Comparison of ENCODE assay signal across 1 cellular context in the genomic region with DNA sequence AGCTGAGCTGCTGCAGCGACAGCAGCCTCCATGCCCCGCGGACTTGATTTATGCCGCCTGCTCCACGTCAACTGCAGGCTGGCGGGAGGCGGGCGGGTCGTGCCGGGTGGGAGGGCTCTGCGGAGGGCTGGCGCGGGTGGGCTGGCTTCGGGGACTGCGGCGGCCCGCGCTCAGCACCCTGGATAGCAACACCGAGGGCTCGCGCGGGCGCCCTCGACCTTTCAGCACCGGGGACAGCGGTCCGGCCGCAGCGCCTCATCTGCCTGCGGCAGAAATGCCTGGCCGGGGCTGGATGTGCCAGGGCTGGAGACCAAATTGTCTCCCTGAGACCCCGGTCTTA.
A peak's percentile ranks its signal among the peaks of the same experiment; 100 is the strongest.
TF ChIP-seq lines count a peak whose summit lies in the region.

No MANE protein-coding gene starts in this region.

TF ChIP-seq in HepG2, 621 proteins besides CTCF, POLR2A, EP300 and RAD21 (continued from another document and continues in another):
- TF ChIP-seq, protein P1, sequence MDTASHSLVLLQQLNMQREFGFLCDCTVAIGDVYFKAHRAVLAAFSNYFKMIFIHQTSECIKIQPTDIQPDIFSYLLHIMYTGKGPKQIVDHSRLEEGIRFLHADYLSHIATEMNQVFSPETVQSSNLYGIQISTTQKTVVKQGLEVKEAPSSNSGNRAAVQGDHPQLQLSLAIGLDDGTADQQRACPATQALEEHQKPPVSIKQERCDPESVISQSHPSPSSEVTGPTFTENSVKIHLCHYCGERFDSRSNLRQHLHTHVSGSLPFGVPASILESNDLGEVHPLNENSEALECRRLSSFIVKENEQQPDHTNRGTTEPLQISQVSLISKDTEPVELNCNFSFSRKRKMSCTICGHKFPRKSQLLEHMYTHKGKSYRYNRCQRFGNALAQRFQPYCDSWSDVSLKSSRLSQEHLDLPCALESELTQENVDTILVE (CRISPR knock-in tag; IDR thresholded peaks at IDR 0.05) = peak; percentile 98
- TF ChIP-seq SALL1 (CRISPR knock-in tag; IDR thresholded peaks at IDR 0.05) = peak; percentile 99
- TF ChIP-seq, protein P2, sequence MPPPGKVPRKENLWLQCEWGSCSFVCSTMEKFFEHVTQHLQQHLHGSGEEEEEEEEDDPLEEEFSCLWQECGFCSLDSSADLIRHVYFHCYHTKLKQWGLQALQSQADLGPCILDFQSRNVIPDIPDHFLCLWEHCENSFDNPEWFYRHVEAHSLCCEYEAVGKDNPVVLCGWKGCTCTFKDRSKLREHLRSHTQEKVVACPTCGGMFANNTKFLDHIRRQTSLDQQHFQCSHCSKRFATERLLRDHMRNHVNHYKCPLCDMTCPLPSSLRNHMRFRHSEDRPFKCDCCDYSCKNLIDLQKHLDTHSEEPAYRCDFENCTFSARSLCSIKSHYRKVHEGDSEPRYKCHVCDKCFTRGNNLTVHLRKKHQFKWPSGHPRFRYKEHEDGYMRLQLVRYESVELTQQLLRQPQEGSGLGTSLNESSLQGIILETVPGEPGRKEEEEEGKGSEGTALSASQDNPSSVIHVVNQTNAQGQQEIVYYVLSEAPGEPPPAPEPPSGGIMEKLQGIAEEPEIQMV (CRISPR knock-in tag; IDR thresholded peaks at IDR 0.05; ENCODE audit: low read depth) = peak; percentile 91
- no peak for TF ChIP-seq SSRP1 (CRISPR knock-in tag; IDR thresholded peaks at IDR 0.05)
- no peak for TF ChIP-seq SP1 (IDR thresholded peaks at IDR 0.05)
- TF ChIP-seq SP1 (CRISPR knock-in tag; IDR thresholded peaks at IDR 0.05) = peak; percentile 61; the same call in 1 of the 2 replicates
- peak; percentile 95 for TF ChIP-seq HMG20B (CRISPR knock-in tag; conservative IDR thresholded peaks at IDR 0.05)
- peak; percentile 99; the same call in 1 of the 2 replicates for TF ChIP-seq ZSCAN9 (CRISPR knock-in tag; IDR thresholded peaks at IDR 0.05; ENCODE audit: borderline replicate concordance)
- peak; percentile 99 for TF ChIP-seq ZNF83 (CRISPR knock-in tag; IDR thresholded peaks at IDR 0.05; ENCODE audit: borderline replicate concordance)
- no peak for TF ChIP-seq DPF2 (CRISPR knock-in tag; IDR thresholded peaks at IDR 0.05; ENCODE audit: borderline replicate concordance, low read depth)
- 0 out of 2 replicates have a peak, but pooled peaks have one; percentile 76 for TF ChIP-seq NFE2L1 (CRISPR knock-in tag; IDR thresholded peaks at IDR 0.05; ENCODE audit: borderline replicate concordance)
- peak; percentile 62; the same call in 1 of the 2 replicates for TF ChIP-seq ZNF652 (CRISPR knock-in tag; IDR thresholded peaks at IDR 0.05; ENCODE audit: borderline replicate concordance, low read depth)
- TF ChIP-seq MAZ (IDR thresholded peaks at IDR 0.05; ENCODE audit: borderline replicate concordance, low read depth, low read length) = no peak
- TF ChIP-seq MAZ (CRISPR knock-in tag; IDR thresholded peaks at IDR 0.05; ENCODE audit: low read depth) = peak; percentile 94
- TF ChIP-seq MAFG (CRISPR knock-in tag; IDR thresholded peaks at IDR 0.05) = peak; percentile 60; the same call in 1 of the 2 replicates
- TF ChIP-seq ZFX (CRISPR knock-in tag; IDR thresholded peaks at IDR 0.05; ENCODE audit: low read depth) = no peak
- peak; percentile 73; the same call in 1 of the 2 replicates for TF ChIP-seq ZBTB3 (CRISPR knock-in tag; IDR thresholded peaks at IDR 0.05; ENCODE audit: borderline replicate concordance, low read depth)
- TF ChIP-seq, protein P3, sequence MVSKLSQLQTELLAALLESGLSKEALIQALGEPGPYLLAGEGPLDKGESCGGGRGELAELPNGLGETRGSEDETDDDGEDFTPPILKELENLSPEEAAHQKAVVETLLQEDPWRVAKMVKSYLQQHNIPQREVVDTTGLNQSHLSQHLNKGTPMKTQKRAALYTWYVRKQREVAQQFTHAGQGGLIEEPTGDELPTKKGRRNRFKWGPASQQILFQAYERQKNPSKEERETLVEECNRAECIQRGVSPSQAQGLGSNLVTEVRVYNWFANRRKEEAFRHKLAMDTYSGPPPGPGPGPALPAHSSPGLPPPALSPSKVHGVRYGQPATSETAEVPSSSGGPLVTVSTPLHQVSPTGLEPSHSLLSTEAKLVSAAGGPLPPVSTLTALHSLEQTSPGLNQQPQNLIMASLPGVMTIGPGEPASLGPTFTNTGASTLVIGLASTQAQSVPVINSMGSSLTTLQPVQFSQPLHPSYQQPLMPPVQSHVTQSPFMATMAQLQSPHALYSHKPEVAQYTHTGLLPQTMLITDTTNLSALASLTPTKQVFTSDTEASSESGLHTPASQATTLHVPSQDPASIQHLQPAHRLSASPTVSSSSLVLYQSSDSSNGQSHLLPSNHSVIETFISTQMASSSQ (IDR thresholded peaks at IDR 0.05; ENCODE audit: low read depth) = no peak
- TF ChIP-seq, protein P3 (CRISPR knock-in tag; IDR thresholded peaks at IDR 0.05; ENCODE audit: borderline replicate concordance) = no peak
- TF ChIP-seq EZH2 (conservative IDR thresholded peaks at IDR 0.05; ENCODE audit: low read depth, low read length) = no peak
- 0 out of 2 replicates have a peak, but pooled peaks have one; percentile 91 for TF ChIP-seq ZNF720 (CRISPR knock-in tag; IDR thresholded peaks at IDR 0.05)
- peak; percentile 97; the same call in 1 of the 2 replicates for TF ChIP-seq ZBTB1 (CRISPR knock-in tag; IDR thresholded peaks at IDR 0.05; ENCODE audit: borderline replicate concordance)
- TF ChIP-seq, protein P4, sequence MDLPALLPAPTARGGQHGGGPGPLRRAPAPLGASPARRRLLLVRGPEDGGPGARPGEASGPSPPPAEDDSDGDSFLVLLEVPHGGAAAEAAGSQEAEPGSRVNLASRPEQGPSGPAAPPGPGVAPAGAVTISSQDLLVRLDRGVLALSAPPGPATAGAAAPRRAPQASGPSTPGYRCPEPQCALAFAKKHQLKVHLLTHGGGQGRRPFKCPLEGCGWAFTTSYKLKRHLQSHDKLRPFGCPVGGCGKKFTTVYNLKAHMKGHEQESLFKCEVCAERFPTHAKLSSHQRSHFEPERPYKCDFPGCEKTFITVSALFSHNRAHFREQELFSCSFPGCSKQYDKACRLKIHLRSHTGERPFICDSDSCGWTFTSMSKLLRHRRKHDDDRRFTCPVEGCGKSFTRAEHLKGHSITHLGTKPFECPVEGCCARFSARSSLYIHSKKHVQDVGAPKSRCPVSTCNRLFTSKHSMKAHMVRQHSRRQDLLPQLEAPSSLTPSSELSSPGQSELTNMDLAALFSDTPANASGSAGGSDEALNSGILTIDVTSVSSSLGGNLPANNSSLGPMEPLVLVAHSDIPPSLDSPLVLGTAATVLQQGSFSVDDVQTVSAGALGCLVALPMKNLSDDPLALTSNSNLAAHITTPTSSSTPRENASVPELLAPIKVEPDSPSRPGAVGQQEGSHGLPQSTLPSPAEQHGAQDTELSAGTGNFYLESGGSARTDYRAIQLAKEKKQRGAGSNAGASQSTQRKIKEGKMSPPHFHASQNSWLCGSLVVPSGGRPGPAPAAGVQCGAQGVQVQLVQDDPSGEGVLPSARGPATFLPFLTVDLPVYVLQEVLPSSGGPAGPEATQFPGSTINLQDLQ (CRISPR knock-in tag; IDR thresholded peaks at IDR 0.05) = peak; percentile 97; the same call in 1 of the 2 replicates
- TF ChIP-seq TRIM24 (CRISPR knock-in tag; IDR thresholded peaks at IDR 0.05) = no peak
- peak; percentile 70 for TF ChIP-seq FOXA3 (CRISPR knock-in tag; IDR thresholded peaks at IDR 0.05)
- TF ChIP-seq ZNF546 (CRISPR knock-in tag; conservative IDR thresholded peaks at IDR 0.05) = peak; percentile 100
- TF ChIP-seq ZMYM2 (CRISPR knock-in tag; IDR thresholded peaks at IDR 0.05) = no peak
- no peak for TF ChIP-seq BHLHE40 (IDR thresholded peaks at IDR 0.05; ENCODE audit: low read length)
- peak; percentile 96 for TF ChIP-seq RFXANK (CRISPR knock-in tag; IDR thresholded peaks at IDR 0.05)
- TF ChIP-seq NAIF1 (CRISPR knock-in tag; IDR thresholded peaks at IDR 0.05; ENCODE audit: borderline replicate concordance) = peak; percentile 92; the same call in 1 of the 2 replicates
- TF ChIP-seq, protein P5, sequence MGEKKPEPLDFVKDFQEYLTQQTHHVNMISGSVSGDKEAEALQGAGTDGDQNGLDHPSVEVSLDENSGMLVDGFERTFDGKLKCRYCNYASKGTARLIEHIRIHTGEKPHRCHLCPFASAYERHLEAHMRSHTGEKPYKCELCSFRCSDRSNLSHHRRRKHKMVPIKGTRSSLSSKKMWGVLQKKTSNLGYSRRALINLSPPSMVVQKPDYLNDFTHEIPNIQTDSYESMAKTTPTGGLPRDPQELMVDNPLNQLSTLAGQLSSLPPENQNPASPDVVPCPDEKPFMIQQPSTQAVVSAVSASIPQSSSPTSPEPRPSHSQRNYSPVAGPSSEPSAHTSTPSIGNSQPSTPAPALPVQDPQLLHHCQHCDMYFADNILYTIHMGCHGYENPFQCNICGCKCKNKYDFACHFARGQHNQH (CRISPR knock-in tag; IDR thresholded peaks at IDR 0.05) = peak; percentile 100
- peak; percentile 95 for TF ChIP-seq KDM2A (CRISPR knock-in tag; IDR thresholded peaks at IDR 0.05; ENCODE audit: borderline replicate concordance, low read depth)
- TF ChIP-seq LCORL (IDR thresholded peaks at IDR 0.05) = no peak
- TF ChIP-seq LCORL (CRISPR knock-in tag; IDR thresholded peaks at IDR 0.05) = 0 out of 2 replicates have a peak, but pooled peaks have one; percentile 33
- TF ChIP-seq ZNF567 (CRISPR knock-in tag; IDR thresholded peaks at IDR 0.05; ENCODE audit: borderline replicate concordance) = no peak
- TF ChIP-seq, protein P6, sequence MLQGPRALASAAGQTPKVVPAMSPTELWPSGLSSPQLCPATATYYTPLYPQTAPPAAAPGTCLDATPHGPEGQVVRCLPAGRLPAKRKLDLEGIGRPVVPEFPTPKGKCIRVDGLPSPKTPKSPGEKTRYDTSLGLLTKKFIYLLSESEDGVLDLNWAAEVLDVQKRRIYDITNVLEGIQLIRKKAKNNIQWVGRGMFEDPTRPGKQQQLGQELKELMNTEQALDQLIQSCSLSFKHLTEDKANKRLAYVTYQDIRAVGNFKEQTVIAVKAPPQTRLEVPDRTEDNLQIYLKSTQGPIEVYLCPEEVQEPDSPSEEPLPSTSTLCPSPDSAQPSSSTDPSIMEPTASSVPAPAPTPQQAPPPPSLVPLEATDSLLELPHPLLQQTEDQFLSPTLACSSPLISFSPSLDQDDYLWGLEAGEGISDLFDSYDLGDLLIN (CRISPR knock-in tag; IDR thresholded peaks at IDR 0.05; ENCODE audit: borderline replicate concordance) = peak; percentile 99; the same call in 1 of the 2 replicates
- peak; percentile 66; the same call in 1 of the 2 replicates for TF ChIP-seq SIN3A (IDR thresholded peaks at IDR 0.05; ENCODE audit: borderline replicate concordance, low read depth, low read length)
- peak; percentile 99 for TF ChIP-seq ZBTB38 (CRISPR knock-in tag; IDR thresholded peaks at IDR 0.05)
- TF ChIP-seq ZNF331 (CRISPR knock-in tag; IDR thresholded peaks at IDR 0.05) = peak; percentile 98
- TF ChIP-seq ZMYM3 (CRISPR knock-in tag; IDR thresholded peaks at IDR 0.05) = no peak
- TF ChIP-seq CHCHD3 (CRISPR knock-in tag; IDR thresholded peaks at IDR 0.05) = peak; percentile 99; the same call in 1 of the 2 replicates
- TF ChIP-seq ZNF724P (CRISPR knock-in tag; IDR thresholded peaks at IDR 0.05; ENCODE audit: borderline replicate concordance) = peak; percentile 91; the same call in 1 of the 2 replicates
- TF ChIP-seq NONO (IDR thresholded peaks at IDR 0.05) = no peak
- TF ChIP-seq NONO (CRISPR knock-in tag; conservative IDR thresholded peaks at IDR 0.05) = no peak
- TF ChIP-seq, protein P7, sequence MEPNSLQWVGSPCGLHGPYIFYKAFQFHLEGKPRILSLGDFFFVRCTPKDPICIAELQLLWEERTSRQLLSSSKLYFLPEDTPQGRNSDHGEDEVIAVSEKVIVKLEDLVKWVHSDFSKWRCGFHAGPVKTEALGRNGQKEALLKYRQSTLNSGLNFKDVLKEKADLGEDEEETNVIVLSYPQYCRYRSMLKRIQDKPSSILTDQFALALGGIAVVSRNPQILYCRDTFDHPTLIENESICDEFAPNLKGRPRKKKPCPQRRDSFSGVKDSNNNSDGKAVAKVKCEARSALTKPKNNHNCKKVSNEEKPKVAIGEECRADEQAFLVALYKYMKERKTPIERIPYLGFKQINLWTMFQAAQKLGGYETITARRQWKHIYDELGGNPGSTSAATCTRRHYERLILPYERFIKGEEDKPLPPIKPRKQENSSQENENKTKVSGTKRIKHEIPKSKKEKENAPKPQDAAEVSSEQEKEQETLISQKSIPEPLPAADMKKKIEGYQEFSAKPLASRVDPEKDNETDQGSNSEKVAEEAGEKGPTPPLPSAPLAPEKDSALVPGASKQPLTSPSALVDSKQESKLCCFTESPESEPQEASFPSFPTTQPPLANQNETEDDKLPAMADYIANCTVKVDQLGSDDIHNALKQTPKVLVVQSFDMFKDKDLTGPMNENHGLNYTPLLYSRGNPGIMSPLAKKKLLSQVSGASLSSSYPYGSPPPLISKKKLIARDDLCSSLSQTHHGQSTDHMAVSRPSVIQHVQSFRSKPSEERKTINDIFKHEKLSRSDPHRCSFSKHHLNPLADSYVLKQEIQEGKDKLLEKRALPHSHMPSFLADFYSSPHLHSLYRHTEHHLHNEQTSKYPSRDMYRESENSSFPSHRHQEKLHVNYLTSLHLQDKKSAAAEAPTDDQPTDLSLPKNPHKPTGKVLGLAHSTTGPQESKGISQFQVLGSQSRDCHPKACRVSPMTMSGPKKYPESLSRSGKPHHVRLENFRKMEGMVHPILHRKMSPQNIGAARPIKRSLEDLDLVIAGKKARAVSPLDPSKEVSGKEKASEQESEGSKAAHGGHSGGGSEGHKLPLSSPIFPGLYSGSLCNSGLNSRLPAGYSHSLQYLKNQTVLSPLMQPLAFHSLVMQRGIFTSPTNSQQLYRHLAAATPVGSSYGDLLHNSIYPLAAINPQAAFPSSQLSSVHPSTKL (CRISPR knock-in tag; IDR thresholded peaks at IDR 0.05) = peak; percentile 91
- TF ChIP-seq ZNF660 (CRISPR knock-in tag; IDR thresholded peaks at IDR 0.05; ENCODE audit: borderline replicate concordance, low read depth) = peak; percentile 96; the same call in 1 of the 2 replicates
- peak; percentile 96 for TF ChIP-seq ZNF335 (CRISPR knock-in tag; IDR thresholded peaks at IDR 0.05)
- peak; percentile 100 for TF ChIP-seq ZSCAN21 (CRISPR knock-in tag; IDR thresholded peaks at IDR 0.05; ENCODE audit: borderline replicate concordance)
- no peak for TF ChIP-seq ZKSCAN1 (IDR thresholded peaks at IDR 0.05; ENCODE audit: low read length)
- TF ChIP-seq RARA (CRISPR knock-in tag; IDR thresholded peaks at IDR 0.05) = peak; percentile 90
- peak; percentile 99 for TF ChIP-seq GPN1 (CRISPR knock-in tag; IDR thresholded peaks at IDR 0.05; ENCODE audit: borderline replicate concordance)
- TF ChIP-seq ELF3 (CRISPR knock-in tag; IDR thresholded peaks at IDR 0.05) = peak; percentile 95
- peak; percentile 98 for TF ChIP-seq ZNF841 (CRISPR knock-in tag; IDR thresholded peaks at IDR 0.05; ENCODE audit: borderline replicate concordance)
- TF ChIP-seq JUND (CRISPR knock-in tag; IDR thresholded peaks at IDR 0.05) = peak; percentile 77
